In the genomic region with DNA sequence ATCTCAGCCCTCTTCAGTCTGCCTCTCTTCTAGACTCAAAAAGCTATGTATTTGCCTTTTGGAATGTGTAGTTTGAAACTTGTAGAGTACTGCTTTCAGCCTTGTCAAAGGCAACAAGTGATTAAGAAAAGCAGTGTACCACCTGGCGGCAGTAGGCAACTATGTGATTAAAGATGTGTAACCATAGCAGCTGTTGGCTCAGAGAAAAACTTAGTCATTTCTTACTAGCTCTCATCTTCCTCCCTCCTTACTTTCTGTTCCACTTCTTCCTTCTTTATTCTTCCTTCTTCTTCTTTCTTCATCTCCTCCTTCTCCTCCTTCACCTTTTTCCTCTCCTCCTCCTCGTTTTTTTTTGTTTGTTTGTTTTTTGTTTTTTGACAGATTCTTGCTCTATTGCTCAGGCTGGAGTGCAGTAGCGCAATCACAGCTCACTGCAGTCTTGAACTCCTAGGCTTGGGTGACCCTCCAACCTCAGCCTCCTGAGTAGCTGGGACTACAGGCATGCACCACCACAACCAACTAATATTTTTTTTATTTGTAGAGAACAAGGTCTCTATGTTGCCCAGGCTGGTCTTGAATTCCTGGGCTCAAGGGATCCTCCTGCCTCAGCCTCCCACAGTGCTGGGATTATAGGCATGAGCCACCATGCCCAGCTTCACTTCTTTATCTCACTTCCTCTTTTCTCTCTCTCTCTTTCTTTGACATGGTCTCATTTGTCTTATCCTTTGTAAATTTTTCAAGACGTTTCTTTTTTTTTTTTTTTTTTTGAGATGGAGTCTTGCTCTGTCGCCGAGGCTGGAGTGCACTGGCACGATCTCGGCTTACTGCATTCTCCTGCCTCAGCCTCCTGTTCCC, we compare ENCODE assay signal across 8 cellular contexts. TPM values are rescaled to one million over a fixed set of nuclear protein-coding genes. Genes with fewer than 3 reads are reported as not detected.
DNase-seq lines count a peak whose midpoint lies in the region; ATAC-seq and TF ChIP-seq lines count a peak whose summit lies in the region.

No MANE protein-coding gene starts in this region.

- DNase-seq in T-helper 17 cell (no peak), germinal center (ENCODE audit: low spot score) (peak; percentile 52), NCI-H1436 (lab: John Stamatoyannopoulos, UW) (no peak), smooth muscle cell (lab: John Stamatoyannopoulos, UW; ENCODE audit: unreplicated experiment) (no peak), Calu3 (no peak)

- H3K9me3 ChIP-seq in DOHH2 (ENCODE audit: control insufficient read depth, insufficient read depth, low read length) (no peaks in the 10 kb centered on the region), T-helper 17 cell (ENCODE audit: control insufficient read depth, low read length, poor library complexity, severe bottlenecking) (no peaks in the 10 kb centered on the region), smooth muscle cell (replicated peaks; ENCODE audit: low read depth) (no peaks in the 10 kb centered on the region)

- H3K9me2 ChIP-seq in DOHH2 (replicated peaks; ENCODE audit: control insufficient read depth, low read length) = no peaks in the 10 kb centered on the region

- H3K4me3 Mint-ChIP-seq in T-helper 17 cell = no peak overlapping the region
- H3K4me3 Mint-ChIP-seq in Calu3 (ENCODE audit: low read depth, unreplicated experiment) = no peak overlapping the region

- H3K36me3 ChIP-seq in DOHH2 (ENCODE audit: control insufficient read depth, low read length) = peaks cover 5% of the 10 kb centered on the region; the same call in 1 of the 2 replicates
- H3K36me3 ChIP-seq in smooth muscle cell (ENCODE audit: low read depth) = peaks cover 5% of the 10 kb centered on the region

- H3K36me3 Mint-ChIP-seq in T-helper 17 cell (ENCODE audit: low read depth) = no peaks in the 10 kb centered on the region
- H3K36me3 Mint-ChIP-seq in Calu3 (ENCODE audit: insufficient read depth, unreplicated experiment) = peaks cover 3% of the 10 kb centered on the region

- no peak overlapping the region for H3K9ac ChIP-seq in smooth muscle cell (ENCODE audit: low read depth)

- H3F3A ChIP-seq in DOHH2 (ENCODE audit: control insufficient read depth, insufficient read depth) (peaks cover 7% of the 10 kb centered on the region; the same call in 1 of the 2 replicates), smooth muscle cell (ENCODE audit: low read depth) (no peaks in the 10 kb centered on the region)

- H3K4me3 ChIP-seq in DOHH2 (ENCODE audit: low read length) (no peak overlapping the region), smooth muscle cell (no peak overlapping the region)

- CTCF ChIA-PET in Calu3 (lab: Charles Lee) = no interaction called here

- H3K4me2 ChIP-seq in DOHH2 (ENCODE audit: low read length) = no peak overlapping the region
- H3K4me2 ChIP-seq in smooth muscle cell = no peak overlapping the region

- no TSS peak for BruUV-seq in Calu3 (replicated peaks; lab: Mats Ljungman, UMichigan)

- no peaks in the 10 kb centered on the region for H4K20me1 ChIP-seq in DOHH2 (ENCODE audit: control insufficient read depth, insufficient read depth, low read depth, low read length)
- no peaks in the 10 kb centered on the region for H4K20me1 ChIP-seq in smooth muscle cell (ENCODE audit: low read depth)

- H3K4me1 Mint-ChIP-seq in T-helper 17 cell (peaks cover 10% of the 10 kb centered on the region), Calu3 (ENCODE audit: low read depth, unreplicated experiment) (no peaks in the 10 kb centered on the region)

- H3K27ac ChIP-seq in DOHH2 (ENCODE audit: low read depth, low read length) = no peak overlapping the region
- H3K27ac ChIP-seq in smooth muscle cell (ENCODE audit: low read depth) = no peak overlapping the region

- H3K27ac Mint-ChIP-seq in T-helper 17 cell (peak overlapping the region; percentile 74), Calu3 (ENCODE audit: unreplicated experiment) (no peak overlapping the region)

- no peaks in the 10 kb centered on the region for H3K27me3 ChIP-seq in DOHH2 (ENCODE audit: control insufficient read depth, low read length)
- H3K27me3 ChIP-seq in smooth muscle cell (ENCODE audit: low read depth) = no peaks in the 10 kb centered on the region

- peaks cover 4% of the 10 kb centered on the region for H3K9me3 Mint-ChIP-seq in Calu3 (ENCODE audit: low read depth, unreplicated experiment)

- TF ChIP-seq CTCF in DOHH2 (IDR thresholded peaks at IDR 0.05; ENCODE audit: low read depth, low read length, poor library complexity, severe bottlenecking) (peak; percentile 53), smooth muscle cell (IDR thresholded peaks at IDR 0.05; ENCODE audit: borderline replicate concordance, insufficient read depth, poor library complexity, severe bottlenecking) (no peak), Calu3 (IDR thresholded peaks at IDR 0.05; ENCODE audit: unreplicated experiment) (no peak)

- WGBS in smooth muscle cell (ENCODE audit: low lambda C conversion rate) = 91% methylated on average over 8 of the region's 8 CpGs

- ATAC-seq in GM19372 (IDR thresholded peaks at IDR 0.05; ENCODE audit: low read depth, unreplicated experiment) (peak; percentile 98), HG03159 (IDR thresholded peaks at IDR 0.05; ENCODE audit: unreplicated experiment) (peak; percentile 98), T-helper 17 cell (peak; percentile 64)

- peaks cover 15% of the 10 kb centered on the region for H3K4me1 ChIP-seq in DOHH2 (ENCODE audit: control insufficient read depth, low read length)
- no peaks in the 10 kb centered on the region for H3K4me1 ChIP-seq in smooth muscle cell (ENCODE audit: low read depth)

- no peaks in the 10 kb centered on the region for H3K27me3 Mint-ChIP-seq in T-helper 17 cell
- H3K27me3 Mint-ChIP-seq in Calu3 (ENCODE audit: unreplicated experiment) = no peaks in the 10 kb centered on the region

- no peak overlapping the region for H2AFZ ChIP-seq in smooth muscle cell (ENCODE audit: low read depth)

- H3K79me2 ChIP-seq in DOHH2 (ENCODE audit: control insufficient read depth, low read length) = no peaks in the 10 kb centered on the region; the same call in 1 of the 2 replicates
- no peaks in the 10 kb centered on the region for H3K79me2 ChIP-seq in smooth muscle cell (ENCODE audit: low read depth)

- intact Hi-C loops in Calu3 (cut with micrococcal nuclease; ENCODE audit: unreplicated experiment) = no loop called here

RNA-seq across cellular contexts. Expression of gene ABHD18, which starts 32.6 kb away (rescaled TPM):
- total RNA-seq in T-helper 17 cell = 10 to 100 TPM; 20.3 to 22.5 TPM
- total RNA-seq in smooth muscle cell = 10.0 and 11.3 TPM in 2 replicates
- polyA plus RNA-seq in smooth muscle cell = 3.7 and 4.3 TPM in 2 replicates
- total RNA-seq in Calu3 (2022) = 7.3 and 8.5 TPM in 2 replicates

RNA-seq across cellular contexts. Expression of gene MFSD8, which starts 32.8 kb away (rescaled TPM):
- 10 to 100 TPM; 22.5 to 27.8 TPM for total RNA-seq in T-helper 17 cell
- 20.1 and 21.0 TPM in 2 replicates for total RNA-seq in smooth muscle cell
- polyA plus RNA-seq in smooth muscle cell = 8.2 and 11.5 TPM in 2 replicates
- total RNA-seq in Calu3 (2022) = 17.1 and 25.4 TPM in 2 replicates
